Comparison of ENCODE assay signal across 1 cellular context in genomic region chr5:88551724-88552345, GRCh38.
TF ChIP-seq lines count a peak whose summit lies in the region.

No MANE protein-coding gene starts in this region.

TF ChIP-seq in GM23338, 12 proteins besides CTCF, POLR2A, EP300 and RAD21 (continued from another document):
- TF ChIP-seq REST (IDR thresholded peaks at IDR 0.05; ENCODE audit: unreplicated experiment) (no peak), CREB1 (CRISPR knock-in tag; IDR thresholded peaks at IDR 0.05; ENCODE audit: low read depth) (no peak), EZH2 (IDR thresholded peaks at IDR 0.05; ENCODE audit: low read depth, unreplicated experiment) (no peak), ZNF114 (CRISPR knock-in tag; IDR thresholded peaks at IDR 0.05) (no peak), EZH2phosphoT487 (IDR thresholded peaks at IDR 0.05; ENCODE audit: unreplicated experiment) (no peak), ZNF331 (CRISPR knock-in tag; IDR thresholded peaks at IDR 0.05; ENCODE audit: low read depth) (no peak), POLR2AphosphoS5 (IDR thresholded peaks at IDR 0.05; ENCODE audit: low read depth) (no peak), JUNB (IDR thresholded peaks at IDR 0.05; ENCODE audit: unreplicated experiment) (no peak), ZNF462 (CRISPR knock-in tag; IDR thresholded peaks at IDR 0.05) (no peak), STAT1 (IDR thresholded peaks at IDR 0.05; ENCODE audit: unreplicated experiment) (no peak)
